Comparison of ENCODE assay signal across 28 cellular contexts in the genomic region with DNA sequence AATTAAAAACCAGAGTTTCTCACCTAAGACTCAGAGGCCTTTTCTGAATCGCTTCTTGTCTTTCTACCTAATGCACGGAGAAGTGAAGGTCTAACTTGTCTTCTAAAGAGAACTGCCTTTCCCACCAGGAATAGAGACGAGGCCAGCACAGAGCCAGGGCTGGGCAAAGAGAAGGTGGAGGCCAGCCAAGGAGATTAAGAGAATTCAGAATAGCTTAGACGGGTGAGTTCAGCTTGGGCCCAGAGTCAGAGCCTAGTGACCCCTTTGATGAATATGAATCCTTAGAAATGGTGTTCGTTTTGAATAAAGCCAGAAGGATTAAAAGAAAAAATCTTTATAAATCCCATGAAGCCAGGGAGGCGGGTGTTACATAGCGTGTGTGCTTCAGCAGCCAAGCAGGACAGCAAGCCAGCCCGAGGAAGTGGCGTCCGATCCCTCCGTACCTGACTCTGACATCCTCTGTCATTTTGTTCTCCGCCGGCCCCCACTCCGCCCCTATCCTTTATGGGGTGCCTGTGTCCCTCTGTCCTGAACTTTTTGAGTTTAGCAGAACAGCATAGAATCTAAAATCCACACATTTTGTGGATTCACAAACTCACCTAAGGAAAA. TPM values are rescaled to one million over a fixed set of nuclear protein-coding genes. Genes with fewer than 3 reads are reported as not detected.
DNase-seq lines count a peak whose midpoint lies in the region; ATAC-seq, FAIRE-seq and TF ChIP-seq lines count a peak whose summit lies in the region.
"Had no signal": no experiment of that assay in that cellular context is flagged by ENCODE, and none has a peak within 500 bp of the region (broad histone marks: within the 10 kb centered on the region; RNA-seq: fewer than 3 reads in every experiment).

No MANE protein-coding gene starts in this region.

- H3K4me2 ChIP-seq in neural progenitor cell, result no peak overlapping the region
- H3K4me2 ChIP-seq: A549; BLaER1 treated with 17β-estradiol and CSF1 and Interleukin-3, amounts not matched to agents 10 nM and 100 nM had no signal

- H3K9me3 ChIP-seq in heart left ventricle (no peaks in the 10 kb centered on the region), right atrium auricular region (no peaks in the 10 kb centered on the region), neural progenitor cell (ENCODE audit: low read depth) (no peaks in the 10 kb centered on the region), kidney (ENCODE audit: control insufficient read depth in 1 of 2, low read length in 2 of 2) (no peaks in the 10 kb centered on the region)
- H3K9me3 ChIP-seq: A549, BE2C, HAP-1 had no signal

- peak overlapping the region; percentile 61 for H3K27ac Mint-ChIP-seq in neural progenitor cell
- H3K27ac Mint-ChIP-seq: CD14-positive monocyte; CD4-positive, alpha-beta T cell had no signal

- peaks cover 6% of the 10 kb centered on the region for H3K4me1 Mint-ChIP-seq in neural progenitor cell
- H3K4me1 Mint-ChIP-seq: CD14-positive monocyte; CD8-positive, alpha-beta memory T cell had no signal

- no peak overlapping the region for H3K4me3 Mint-ChIP-seq in neural progenitor cell
- H3K4me3 Mint-ChIP-seq: CD14-positive monocyte; CD4-positive, alpha-beta T cell; CD8-positive, alpha-beta memory T cell had no signal

- H3K4me3 ChIP-seq in heart left ventricle, result no peak overlapping the region
- H3K4me3 ChIP-seq in right atrium auricular region, result no peak overlapping the region
- no peak overlapping the region for H3K4me3 ChIP-seq in neural progenitor cell
- H3K4me3 ChIP-seq in kidney (ENCODE audit: low read length in 2 of 2), result no peak overlapping the region
- H3K4me3 ChIP-seq: A549; BLaER1 treated with 17β-estradiol and CSF1 and Interleukin-3, amounts not matched to agents 10 nM and 100 nM; HAP-1 had no signal

- intact Hi-C loops in heart left ventricle (cut with DNase I), result no loop called here
- intact Hi-C loops in Right ventricle myocardium inferior (cut with DNase I), result loop anchor here (2.0 kb wide), 1 partner anchor 28 kb away; no protein-coding TSS in a partner anchor
- intact Hi-C loops in kidney (cut with DNase I), result no loop called here

- H4K20me1 ChIP-seq in neural progenitor cell (ENCODE audit: low read depth), result no peaks in the 10 kb centered on the region
- H4K20me1 ChIP-seq: BLaER1 treated with 17β-estradiol and CSF1 and Interleukin-3, amounts not matched to agents 10 nM and 100 nM had no signal

- WGBS in heart left ventricle, 4 donors, result 61 to 78% (median 70%) methylated on average over 14 of the region's 14 CpGs

- H3F3A ChIP-seq in neural progenitor cell (ENCODE audit: low read depth), result no peaks in the 10 kb centered on the region

- no peaks in the 10 kb centered on the region for H3K36me3 ChIP-seq in heart left ventricle
- no peaks in the 10 kb centered on the region for H3K36me3 ChIP-seq in right atrium auricular region
- no peaks in the 10 kb centered on the region for H3K36me3 ChIP-seq in neural progenitor cell
- no peaks in the 10 kb centered on the region for H3K36me3 ChIP-seq in kidney (ENCODE audit: control insufficient read depth in 1 of 2, insufficient read depth in 2 of 2, low read length in 2 of 2)
- H3K36me3 ChIP-seq: BE2C; BLaER1 treated with 17β-estradiol and CSF1 and Interleukin-3, amounts not matched to agents 10 nM and 100 nM; HAP-1 had no signal

- no peak for TF ChIP-seq POLR2A in heart left ventricle (IDR thresholded peaks at IDR 0.05)

- DNase-seq in heart left ventricle (no peak), Right ventricle myocardium inferior (ENCODE audit: missing footprints) (no peak), right atrium auricular region (ENCODE audit: low spot score) (no peak), neural progenitor cell (ENCODE audit: low spot score) (no peak), kidney (no peak), DMS114 treated with DMSO at 0.1 percent for 48 hours (lab: John Stamatoyannopoulos, UW; ENCODE audit: unreplicated experiment) (no peak)
- DNase-seq: 8988T; ACHN; AML-193; BE2C; CD4-positive, alpha-beta T cell; CD8-positive, alpha-beta memory T cell; DMS 273 treated with DMSO at 0.1 percent for 48 hours; DMS53; DMS79 treated with DMSO at 0.1 percent for 48 hours; GF-D8; GOT3 had no signal

- H3K36me3 Mint-ChIP-seq in neural progenitor cell, result no peaks in the 10 kb centered on the region
- H3K36me3 Mint-ChIP-seq: CD14-positive monocyte; CD8-positive, alpha-beta memory T cell had no signal

- H3K27ac ChIP-seq in heart left ventricle (no peak overlapping the region), right atrium auricular region (peak overlapping the region; percentile 60 to 76), neural progenitor cell (no peak overlapping the region), kidney (ENCODE audit: low read depth in 2 of 2, low read length in 2 of 2) (no peak overlapping the region)
- H3K27ac ChIP-seq: BLaER1 treated with 17β-estradiol and CSF1 and Interleukin-3, amounts not matched to agents 10 nM and 100 nM had no signal

- H2AFZ ChIP-seq in neural progenitor cell (replicated peaks), result no peak overlapping the region

- no peak for TF ChIP-seq CTCF in heart left ventricle (IDR thresholded peaks at IDR 0.05)
- no peak for TF ChIP-seq CTCF in right atrium auricular region (IDR thresholded peaks at IDR 0.05)
- no peak for TF ChIP-seq CTCF in neural progenitor cell (IDR thresholded peaks at IDR 0.05)
- TF ChIP-seq CTCF in kidney (IDR thresholded peaks at IDR 0.05; ENCODE audit: borderline replicate concordance, extremely low read depth, insufficient read depth), result no peak

- H3K9me3 Mint-ChIP-seq in neural progenitor cell, result peaks cover 3% of the 10 kb centered on the region
- H3K9me3 Mint-ChIP-seq: CD4-positive, alpha-beta T cell had no signal

- peaks cover 0 to 24% (median 0%) of the 10 kb centered on the region in 12 donors for H3K4me1 ChIP-seq in heart left ventricle
- H3K4me1 ChIP-seq in right atrium auricular region, result peaks cover 0 to 19% of the 10 kb centered on the region in 2 donors
- no peaks in the 10 kb centered on the region for H3K4me1 ChIP-seq in neural progenitor cell
- H3K4me1 ChIP-seq in kidney (ENCODE audit: control insufficient read depth in 1 of 2, insufficient read depth in 1 of 2, low read depth in 1 of 2, low read length in 2 of 2), result no peaks in the 10 kb centered on the region
- H3K4me1 ChIP-seq: BE2C, HAP-1 had no signal

- ATAC-seq in heart left ventricle, result peak in 3 of 4 donors; percentile 40 to 53 (median 45)
- ATAC-seq in Right ventricle myocardium inferior, result no peak
- ATAC-seq in HG02571 (IDR thresholded peaks at IDR 0.05; ENCODE audit: unreplicated experiment), result no peak
- ATAC-seq: A549 had no signal

- H3K27me3 Mint-ChIP-seq in neural progenitor cell (ENCODE audit: insufficient read depth, low read depth), result peaks cover 5% of the 10 kb centered on the region
- H3K27me3 Mint-ChIP-seq: CD4-positive, alpha-beta T cell had no signal

- H3K27me3 ChIP-seq in heart left ventricle (peaks cover 0 to 7% (median 0%) of the 10 kb centered on the region in 9 donors), right atrium auricular region (no peaks in the 10 kb centered on the region), neural progenitor cell (no peaks in the 10 kb centered on the region)
- H3K27me3 ChIP-seq: BE2C; BLaER1 treated with 17β-estradiol and CSF1 and Interleukin-3, amounts not matched to agents 10 nM and 100 nM had no signal

- no peaks in the 10 kb centered on the region for H3K79me2 ChIP-seq in neural progenitor cell (ENCODE audit: low read depth)

- FAIRE-seq in kidney (lab: Jason Lieb, UNC), result no peak
- FAIRE-seq: A549, D721Med, GM12891, GM18507, H54 had no signal

- H3K9ac ChIP-seq in neural progenitor cell, result no peak overlapping the region
- H3K9ac ChIP-seq in kidney (ENCODE audit: low read length in 2 of 2), result no peak overlapping the region
- H3K9ac ChIP-seq: BLaER1 treated with 17β-estradiol and CSF1 and Interleukin-3, amounts not matched to agents 10 nM and 100 nM had no signal

RNA-seq across cellular contexts. Expression of a gene that starts 7.4 kb away (rescaled TPM):
- total RNA-seq in heart left ventricle (not detected), Right ventricle myocardium inferior (not detected), right atrium auricular region (not detected), neural progenitor cell (ENCODE audit: low replicate concordance) (not detected in 2 replicates), kidney (not detected)
- polyA plus RNA-seq in heart left ventricle (not detected), kidney (ENCODE audit: insufficient read depth, low read depth, low replicate concordance) (not detected)
- total RNA-seq: CD4-positive, alpha-beta T cell; CD8-positive, alpha-beta memory T cell; Daoy; G401 had no signal
- polyA plus RNA-seq: A549; CD14-positive monocyte; CD8-positive, alpha-beta memory T cell had no signal

RNA-seq across cellular contexts. Expression of a gene that starts 11.3 kb away (rescaled TPM):
- total RNA-seq in heart left ventricle (under 1 TPM in 6 of 9 donors, not detected in 3; 0.05 to 0.91 (median 0.15) TPM), Right ventricle myocardium inferior (0.24 TPM), right atrium auricular region (1 to 10 TPM; 1.0 to 1.7 TPM), neural progenitor cell (ENCODE audit: low replicate concordance) (not detected in 2 replicates), kidney (not detected)
- polyA plus RNA-seq in heart left ventricle (under 1 TPM; 0.07 to 0.19 TPM), kidney (ENCODE audit: insufficient read depth, low read depth, low replicate concordance) (not detected)
- total RNA-seq: CD4-positive, alpha-beta T cell; CD8-positive, alpha-beta memory T cell; G401 had no signal
- polyA plus RNA-seq: CD14-positive monocyte; CD8-positive, alpha-beta memory T cell had no signal

RNA-seq across cellular contexts. Expression of a gene that starts 23.0 kb away (rescaled TPM):
- 10 to 100 TPM in 8 of 9 donors, 1 to 10 TPM in 1; 1.8 to 71.2 (median 23.4) TPM for total RNA-seq in heart left ventricle
- polyA plus RNA-seq in heart left ventricle, result 10 to 100 TPM; 11.3 to 38.6 TPM
- 69.8 TPM for total RNA-seq in Right ventricle myocardium inferior
- total RNA-seq in right atrium auricular region, result 100 to 1,000 TPM in 1 of 2 donors, 10 to 100 TPM in 1; 79.3 to 201 TPM
- not detected in 2 replicates for total RNA-seq in neural progenitor cell (ENCODE audit: low replicate concordance)
- total RNA-seq in kidney, result not detected
- polyA plus RNA-seq in kidney (ENCODE audit: insufficient read depth, low read depth, low replicate concordance), result not detected
- total RNA-seq: CD4-positive, alpha-beta T cell; CD8-positive, alpha-beta memory T cell; Daoy; G401 had no signal
- polyA plus RNA-seq: A549; CD14-positive monocyte; CD8-positive, alpha-beta memory T cell had no signal

Comparison
In these comparisons a context has a peak if more than half of its experiments do, and no peak if none do; other contexts are left out.
1. ATAC-seq: peak in heart left ventricle (3 of 4); none in Right ventricle myocardium inferior (single experiment) and HG02571 (single experiment).
2. H3K27ac ChIP-seq: peak in right atrium auricular region (2 of 2); none in heart left ventricle (0 of 12), neural progenitor cell (single experiment) and kidney (0 of 2).